In the genomic region with DNA sequence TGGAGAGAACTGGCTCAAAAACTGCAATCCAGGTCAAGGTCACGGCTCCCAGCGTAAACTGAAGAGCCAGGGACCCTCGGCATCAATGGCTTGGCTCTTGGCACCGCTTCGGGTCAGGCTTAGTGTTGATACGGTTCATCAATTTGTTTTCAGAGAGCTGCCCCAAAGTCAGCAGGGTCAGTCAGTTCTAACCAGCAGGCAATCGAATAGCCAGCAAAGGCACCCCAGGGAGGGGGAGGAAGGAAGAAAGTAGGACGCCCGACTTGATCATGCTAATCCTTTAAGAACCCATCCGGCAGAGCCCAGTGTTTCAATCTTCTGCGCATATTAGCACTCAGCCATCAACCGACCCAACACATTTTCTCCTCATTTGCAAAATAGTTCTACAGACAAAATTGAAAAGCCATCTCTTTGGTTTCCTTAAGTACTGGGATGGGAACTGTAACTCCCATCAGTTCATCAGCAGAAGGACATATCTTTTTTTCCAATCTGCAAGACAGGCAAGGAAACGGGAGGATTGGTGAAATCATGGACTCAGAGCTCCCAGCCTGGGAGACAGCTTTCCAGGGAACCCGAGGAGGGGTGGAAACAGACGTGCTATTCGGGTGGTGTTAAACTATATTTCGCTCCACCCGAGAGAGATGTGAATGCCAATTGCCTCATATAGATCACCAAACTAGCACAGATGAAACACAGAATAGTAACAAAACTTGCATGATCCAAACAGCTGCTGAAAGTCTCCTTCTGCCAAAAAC, we compare ENCODE assay signal across 26 cellular contexts. TPM values are rescaled to one million over a fixed set of nuclear protein-coding genes. Genes with fewer than 3 reads are reported as not detected.
A peak's percentile ranks its signal among the peaks of the same experiment; 100 is the strongest.
DNase-seq lines count a peak whose midpoint lies in the region; ATAC-seq and TF ChIP-seq lines count a peak whose summit lies in the region.
"Had no signal": no experiment of that assay in that cellular context is flagged by ENCODE, and none has a peak within 500 bp of the region (broad histone marks: within the 10 kb centered on the region; RNA-seq: fewer than 3 reads in every experiment).

No MANE protein-coding gene starts in this region.

- H2AK5ac ChIP-seq in IMR-90 (ENCODE audit: low read depth, low read length) (0 out of 2 replicates have a peak overlapping the region, but pooled peaks have one; percentile 56), neuronal stem cell (ENCODE audit: low read depth, low read length) (no peak overlapping the region)

- H3K4me3 Mint-ChIP-seq in Caco-2 (ENCODE audit: unreplicated experiment) (no peak overlapping the region), endodermal cell (no peak overlapping the region)
- no peak overlapping the region for H3K4me3 Mint-ChIP-seq in activated naive CD8-positive, alpha-beta T cell treated with anti-CD3 and anti-CD28 coated beads, Interleukin-2, amount 50 U/mL, for 24 hours
- H3K4me3 Mint-ChIP-seq in CD8-positive, alpha-beta T cell: no peak overlapping the region
- H3K4me3 Mint-ChIP-seq: activated naive CD4-positive, alpha-beta T cell treated with anti-CD3 and anti-CD28 coated beads, Interleukin-2, amount 10 ng/mL, durations not matched to agents 7 days and 5 days; activated T-cell treated with anti-CD3 and anti-CD28 coated beads, Interleukin-2, amount 50 U/mL, for 72 hours; central memory CD8-positive, alpha-beta T cell; T-helper 1 cell treated with Interleukin-12 subunit alpha and Interleukin-12 subunit beta and Interleukin-4 antibody, amounts not matched to agents 30 μg/mL and 1 μg/mL, for 36 hours had no signal

- peaks cover 20% of the 10 kb centered on the region for H3K36me3 Mint-ChIP-seq in Caco-2 (ENCODE audit: insufficient read depth, unreplicated experiment)
- no peaks in the 10 kb centered on the region for H3K36me3 Mint-ChIP-seq in endodermal cell (ENCODE audit: low read depth)
- no peaks in the 10 kb centered on the region for H3K36me3 Mint-ChIP-seq in activated naive CD8-positive, alpha-beta T cell treated with anti-CD3 and anti-CD28 coated beads, Interleukin-2, amount 50 U/mL, for 24 hours (ENCODE audit: low read depth)
- H3K36me3 Mint-ChIP-seq in CD8-positive, alpha-beta T cell: no peaks in the 10 kb centered on the region

- H3K4me1 ChIP-seq in Caco-2: peaks cover 14% of the 10 kb centered on the region
- H3K4me1 ChIP-seq in IMR-90 (ENCODE audit: control insufficient read depth, insufficient read depth, low read length): peaks cover 7% of the 10 kb centered on the region
- no peaks in the 10 kb centered on the region for H3K4me1 ChIP-seq in endodermal cell (ENCODE audit: control insufficient read depth, insufficient read depth, low read length)
- H3K4me1 ChIP-seq in neuronal stem cell (ENCODE audit: control insufficient read depth in 2 of 2, insufficient read depth in 1 of 2, low read depth in 1 of 2, low read length in 2 of 2): peaks cover 6% of the 10 kb centered on the region in 2 donors
- peaks cover 3% of the 10 kb centered on the region for H3K4me1 ChIP-seq in CD8-positive, alpha-beta T cell (ENCODE audit: insufficient read depth, low read length)
- H3K4me1 ChIP-seq: ascending aorta, upper lobe of right lung had no signal

- H2BK5ac ChIP-seq in IMR-90 (ENCODE audit: low read depth, low read length, poor library complexity, severe bottlenecking): no peak overlapping the region
- H2BK5ac ChIP-seq in neuronal stem cell (ENCODE audit: low read length): no peak overlapping the region

- no peak overlapping the region for H3K27ac ChIP-seq in IMR-90 (ENCODE audit: insufficient read depth, low read length)
- H3K27ac ChIP-seq in endodermal cell (ENCODE audit: low read depth, low read length): no peak overlapping the region
- H3K27ac ChIP-seq in neuronal stem cell (replicated peaks; ENCODE audit: low read length): no peak overlapping the region
- H3K27ac ChIP-seq in CD8-positive, alpha-beta T cell (ENCODE audit: low read depth, low read length): no peak overlapping the region
- H3K27ac ChIP-seq: ascending aorta, heart right ventricle, neutrophil, upper lobe of right lung had no signal

- no peaks in the 10 kb centered on the region for H3K9me1 ChIP-seq in IMR-90 (ENCODE audit: insufficient read depth, low read length)

- POLR2A ChIA-PET in Caco-2 (lab: Charles Lee) (interaction anchor here (0.6 kb wide), 1 partner anchor 14 kb away, joined by 3 read pairs; no protein-coding TSS in a partner anchor), IMR-90 (lab: Charles Lee; ENCODE audit: unreplicated experiment) (no interaction called here)
- POLR2A ChIA-PET in CD8-positive, alpha-beta T cell (lab: Charles Lee): no interaction called here

- H3K4me1 Mint-ChIP-seq in Caco-2 (ENCODE audit: low read depth, unreplicated experiment) (peaks cover 32% of the 10 kb centered on the region), endodermal cell (peaks cover 16% of the 10 kb centered on the region)
- peaks cover 7% of the 10 kb centered on the region for H3K4me1 Mint-ChIP-seq in activated naive CD8-positive, alpha-beta T cell treated with anti-CD3 and anti-CD28 coated beads, Interleukin-2, amount 50 U/mL, for 24 hours
- H3K4me1 Mint-ChIP-seq in CD8-positive, alpha-beta T cell (ENCODE audit: low read depth): peaks cover 3% of the 10 kb centered on the region
- H3K4me1 Mint-ChIP-seq: central memory CD8-positive, alpha-beta T cell had no signal

- dilution Hi-C loops in IMR-90 (cut with HindIII; ENCODE audit: low sequenced_read_pairs, unreplicated experiment): no loop called here

- H3K27me3 Mint-ChIP-seq in Caco-2 (ENCODE audit: insufficient read depth, unreplicated experiment) (no peaks in the 10 kb centered on the region), endodermal cell (ENCODE audit: insufficient read depth) (peaks cover 21% of the 10 kb centered on the region)
- no peaks in the 10 kb centered on the region for H3K27me3 Mint-ChIP-seq in activated naive CD8-positive, alpha-beta T cell treated with anti-CD3 and anti-CD28 coated beads, Interleukin-2, amount 50 U/mL, for 24 hours
- no peaks in the 10 kb centered on the region for H3K27me3 Mint-ChIP-seq in CD8-positive, alpha-beta T cell (ENCODE audit: low read depth)

- H3K14ac ChIP-seq in IMR-90 (replicated peaks; ENCODE audit: low read depth, low read length): peak overlapping the region; percentile 83; the same call in 1 of the 2 replicates
- H3K14ac ChIP-seq in neuronal stem cell (ENCODE audit: low read length): no peak overlapping the region

- H3K4ac ChIP-seq in IMR-90 (ENCODE audit: low read depth, low read length) (peak overlapping the region; percentile 68; the same call in 1 of the 2 replicates), neuronal stem cell (ENCODE audit: low read length) (no peak overlapping the region)

- ATAC-seq in IMR-90 (ENCODE audit: low read depth): no peak
- ATAC-seq in activated naive CD8-positive, alpha-beta T cell treated with anti-CD3 and anti-CD28 coated beads, Interleukin-2, amount 50 U/mL, for 24 hours: no peak
- ATAC-seq in CD8-positive, alpha-beta T cell: no peak
- ATAC-seq: activated T-cell treated with anti-CD3 and anti-CD28 coated beads, Interleukin-2, amount 50 U/mL, for 72 hours; heart right ventricle; upper lobe of right lung had no signal

- H2BK15ac ChIP-seq in IMR-90 (ENCODE audit: low read depth, low read length) (peak overlapping the region; percentile 78; the same call in 2 of the 3 replicates), neuronal stem cell (ENCODE audit: low read length) (no peak overlapping the region)

- H3K9me3 Mint-ChIP-seq in Caco-2 (ENCODE audit: unreplicated experiment) (no peaks in the 10 kb centered on the region), endodermal cell (no peaks in the 10 kb centered on the region)
- H3K9me3 Mint-ChIP-seq in activated naive CD8-positive, alpha-beta T cell treated with anti-CD3 and anti-CD28 coated beads, Interleukin-2, amount 50 U/mL, for 24 hours: no peaks in the 10 kb centered on the region
- H3K9me3 Mint-ChIP-seq in CD8-positive, alpha-beta T cell: no peaks in the 10 kb centered on the region
- H3K9me3 Mint-ChIP-seq: activated naive CD4-positive, alpha-beta T cell treated with anti-CD3 and anti-CD28 coated beads, Interleukin-2, amount 10 ng/mL, durations not matched to agents 7 days and 5 days; activated T-cell treated with anti-CD3 and anti-CD28 coated beads, Interleukin-2, amount 50 U/mL, for 72 hours; central memory CD8-positive, alpha-beta T cell; T-helper 1 cell treated with Interleukin-12 subunit alpha and Interleukin-12 subunit beta and Interleukin-4 antibody, amounts not matched to agents 30 μg/mL and 1 μg/mL, for 36 hours had no signal

- H2BK120ac ChIP-seq in IMR-90 (ENCODE audit: low read depth, low read length) (peak overlapping the region; percentile 26; the same call in 1 of the 2 replicates), neuronal stem cell (ENCODE audit: low read depth, low read length) (no peak overlapping the region)

- in situ Hi-C loops in IMR-90 (cut with MboI; ENCODE audit: low sequenced_read_pairs): no loop called here

- no peaks in the 10 kb centered on the region for H3K9me3 ChIP-seq in Caco-2
- no peaks in the 10 kb centered on the region for H3K9me3 ChIP-seq in IMR-90 (ENCODE audit: control insufficient read depth, insufficient read depth, low read length)
- H3K9me3 ChIP-seq in endodermal cell (ENCODE audit: control insufficient read depth, low read length): no peaks in the 10 kb centered on the region
- H3K9me3 ChIP-seq in neuronal stem cell (replicated peaks in 1 of 2; ENCODE audit: control insufficient read depth in 2 of 2, insufficient read depth in 1 of 2, low read depth in 1 of 2, low read length in 2 of 2): no peaks in the 10 kb centered on the region
- no peaks in the 10 kb centered on the region for H3K9me3 ChIP-seq in CD8-positive, alpha-beta T cell (ENCODE audit: low read length)
- H3K9me3 ChIP-seq: ascending aorta, heart right ventricle, neutrophil, upper lobe of right lung had no signal

- H3K4me2 ChIP-seq in IMR-90 (ENCODE audit: low read depth, low read length) (no peak overlapping the region), neuronal stem cell (ENCODE audit: insufficient read depth, low read length, poor library complexity, severe bottlenecking) (peak overlapping the region; percentile 11)

- H3K36me3 ChIP-seq in Caco-2 (ENCODE audit: control insufficient read depth, insufficient read depth, low read length) (no peaks in the 10 kb centered on the region), IMR-90 (ENCODE audit: control insufficient read depth, insufficient read depth, low read length) (no peaks in the 10 kb centered on the region), endodermal cell (ENCODE audit: control insufficient read depth, insufficient read depth, low read length) (no peaks in the 10 kb centered on the region), neuronal stem cell (replicated peaks in 1 of 2; ENCODE audit: control insufficient read depth in 2 of 2, insufficient read depth in 2 of 2, low read length in 2 of 2) (no peaks in the 10 kb centered on the region)
- H3K36me3 ChIP-seq in CD8-positive, alpha-beta T cell (ENCODE audit: insufficient read depth, low read length): no peaks in the 10 kb centered on the region
- H3K36me3 ChIP-seq: ascending aorta, heart right ventricle, neutrophil, upper lobe of right lung had no signal

- CTCF ChIA-PET in Caco-2 (lab: Charles Lee): no interaction called here
- CTCF ChIA-PET in IMR-90 (lab: Yijun Ruan, JAX): no interaction called here
- CTCF ChIA-PET in CD8-positive, alpha-beta T cell (lab: Charles Lee): no interaction called here

- H3K18ac ChIP-seq in IMR-90 (ENCODE audit: low read depth, low read length) (no peak overlapping the region), neuronal stem cell (ENCODE audit: low read length) (no peak overlapping the region)

- no peak for TF ChIP-seq CTCF in Caco-2 (IDR thresholded peaks at IDR 0.05; ENCODE audit: insufficient read depth in 1 of 2, low read depth in 1 of 2, low read length in 1 of 2, severe bottlenecking in 1 of 2, unreplicated experiment in 1 of 2)
- TF ChIP-seq CTCF in IMR-90 (conservative IDR thresholded peaks at IDR 0.05; ENCODE audit: low read depth, low read length): no peak
- TF ChIP-seq CTCF in endodermal cell (conservative IDR thresholded peaks at IDR 0.05): no peak
- no peak for TF ChIP-seq CTCF in CD8-positive, alpha-beta T cell (IDR thresholded peaks at IDR 0.05)

- H3K79me1 ChIP-seq in IMR-90 (ENCODE audit: low read depth in 1 of 2, low read length in 2 of 2): no peaks in the 10 kb centered on the region
- H3K79me1 ChIP-seq in neuronal stem cell (ENCODE audit: low read depth, low read length): peaks cover 1% of the 10 kb centered on the region

- peak overlapping the region; percentile 9 for H2AFZ ChIP-seq in IMR-90 (replicated peaks; ENCODE audit: low read length, poor library complexity)
- H2AFZ ChIP-seq in neuronal stem cell (ENCODE audit: low read length): no peak overlapping the region

- no peak overlapping the region for H3K4me3 ChIP-seq in Caco-2 (ENCODE audit: low read depth, low read length)
- no peak overlapping the region for H3K4me3 ChIP-seq in IMR-90 (ENCODE audit: insufficient read depth, low read depth, low read length)
- H3K4me3 ChIP-seq in endodermal cell (ENCODE audit: low read length): no peak overlapping the region
- H3K4me3 ChIP-seq in neuronal stem cell (ENCODE audit: low read length in 2 of 2): no peak overlapping the region
- H3K4me3 ChIP-seq in CD8-positive, alpha-beta T cell (ENCODE audit: low read depth, low read length): no peak overlapping the region
- H3K4me3 ChIP-seq: ascending aorta, heart right ventricle, upper lobe of right lung had no signal

- no peaks in the 10 kb centered on the region for H4K20me1 ChIP-seq in IMR-90 (ENCODE audit: insufficient read depth, low read length)

- H3K23ac ChIP-seq in IMR-90 (ENCODE audit: low read depth, low read length): peak overlapping the region; percentile 39; the same call in 1 of the 2 replicates
- H3K23ac ChIP-seq in neuronal stem cell (ENCODE audit: low read depth, low read length, poor library complexity): no peak overlapping the region

- H4K5ac ChIP-seq in IMR-90 (ENCODE audit: low read depth, low read length): no peak overlapping the region

- peak overlapping the region; percentile 50 for H2BK20ac ChIP-seq in IMR-90 (ENCODE audit: low read depth, low read length)

- no peak for TF ChIP-seq POLR2A in IMR-90 (IDR thresholded peaks at IDR 0.05; ENCODE audit: low read depth, low read length)

- H4K8ac ChIP-seq in IMR-90 (ENCODE audit: low read depth in 2 of 2, low read length in 2 of 2) (peak overlapping the region in 1 of 2 experiments; percentile 37; a peak in 1 of 4 replicates), neuronal stem cell (ENCODE audit: low read depth, low read length) (no peak overlapping the region)

- H3K9ac ChIP-seq in IMR-90 (ENCODE audit: low read depth, low read length) (no peak overlapping the region), endodermal cell (ENCODE audit: extremely low read depth, low read length, poor library complexity, severe bottlenecking) (no peak overlapping the region), neuronal stem cell (ENCODE audit: low read depth, low read length, poor library complexity) (no peak overlapping the region)

- no peak overlapping the region for H2BK12ac ChIP-seq in neuronal stem cell (ENCODE audit: low read length)

- H2AK9ac ChIP-seq in IMR-90 (replicated peaks; ENCODE audit: low read depth, low read length, poor library complexity): no peak overlapping the region

- H3K56ac ChIP-seq in IMR-90 (ENCODE audit: extremely low read depth, insufficient read depth, low read length): no peak overlapping the region

- intact Hi-C loops in Caco-2 (cut with micrococcal nuclease; ENCODE audit: unreplicated experiment): no loop called here
- intact Hi-C loops in IMR-90 (cut with micrococcal nuclease): no loop called here
- intact Hi-C loops in CD8-positive, alpha-beta T cell (cut with DNase I, micrococcal nuclease): no loop called here

- H3K27me3 ChIP-seq in Caco-2 (replicated peaks; ENCODE audit: control insufficient read depth, insufficient read depth, low read length) (no peaks in the 10 kb centered on the region), IMR-90 (ENCODE audit: control insufficient read depth, insufficient read depth, low read length) (no peaks in the 10 kb centered on the region), endodermal cell (ENCODE audit: control insufficient read depth, insufficient read depth, low read length, poor library complexity, severe bottlenecking) (peaks cover 6% of the 10 kb centered on the region), neuronal stem cell (ENCODE audit: control insufficient read depth in 3 of 3, insufficient read depth in 3 of 3, low read depth in 1 of 3, low read length in 3 of 3) (peaks cover 0 to 24% (median 11%) of the 10 kb centered on the region in 3 experiments)
- H3K27me3 ChIP-seq in CD8-positive, alpha-beta T cell (ENCODE audit: insufficient read depth, low read length): no peaks in the 10 kb centered on the region
- H3K27me3 ChIP-seq: ascending aorta, upper lobe of right lung had no signal

- H4K91ac ChIP-seq in IMR-90 (ENCODE audit: insufficient read depth, low read depth, low read length) (no peak overlapping the region), neuronal stem cell (ENCODE audit: low read depth, low read length, poor library complexity) (no peak overlapping the region)

- H3K27ac Mint-ChIP-seq in Caco-2 (ENCODE audit: unreplicated experiment) (peak overlapping the region; percentile 54), endodermal cell (no peak overlapping the region)
- H3K27ac Mint-ChIP-seq in activated naive CD8-positive, alpha-beta T cell treated with anti-CD3 and anti-CD28 coated beads, Interleukin-2, amount 50 U/mL, for 24 hours: no peak overlapping the region
- H3K27ac Mint-ChIP-seq in CD8-positive, alpha-beta T cell: no peak overlapping the region
- H3K27ac Mint-ChIP-seq: activated naive CD4-positive, alpha-beta T cell treated with anti-CD3 and anti-CD28 coated beads, Interleukin-2, amount 10 ng/mL, durations not matched to agents 7 days and 5 days; activated T-cell treated with anti-CD3 and anti-CD28 coated beads, Interleukin-2, amount 50 U/mL, for 72 hours; T-helper 1 cell treated with Interleukin-12 subunit alpha and Interleukin-12 subunit beta and Interleukin-4 antibody, amounts not matched to agents 30 μg/mL and 1 μg/mL, for 36 hours had no signal

- 47% methylated on average over 7 of the region's 18 CpGs; no CpG with 5 or more reads in 1 of the 2 experiments for WGBS in IMR-90 (ENCODE audit: extremely low coverage in 2 of 2, insufficient read length in 1 of 2), 2 experiments
- 16 to 30% methylated on average over 12 to 18 of the region's 18 CpGs for WGBS in endodermal cell (ENCODE audit: insufficient coverage in 1 of 2, insufficient read length in 1 of 2), 2 experiments
- no CpG with 5 or more reads among the region's 18 CpGs for WGBS in neuronal stem cell (ENCODE audit: extremely low coverage in 2 of 2, insufficient read length in 2 of 2, insufficient replicate concordance in 1 of 2), 2 donors

- DNase-seq in Caco-2: no peak
- no peak for DNase-seq in IMR-90
- peak; percentile 83 for DNase-seq in endodermal cell
- no peak for DNase-seq in neuronal stem cell (ENCODE audit: low spot score)
- no peak for DNase-seq in activated naive CD8-positive, alpha-beta T cell treated with anti-CD3 and anti-CD28 coated beads, Interleukin-2, amount 50 U/mL, for 24 hours
- DNase-seq in NCI-H2081 treated with DMSO at 0.1 percent for 48 hours (lab: John Stamatoyannopoulos, UW): no peak
- DNase-seq in CD8-positive, alpha-beta T cell: no peak
- DNase-seq in NCI-H2081 (lab: John Stamatoyannopoulos, UW): no peak
- DNase-seq: activated CD4-positive, alpha-beta T cell treated with anti-CD3 and anti-CD28 coated beads for 48 hours; activated naive CD4-positive, alpha-beta T cell treated with anti-CD3 and anti-CD28 coated beads, Interleukin-2, amount 10 ng/mL, durations not matched to agents 7 days and 5 days; activated T-cell treated with anti-CD3 and anti-CD28 coated beads, Interleukin-2, amount 50 U/mL, for 72 hours; C1 segment of cervical spinal cord; foreskin fibroblast; HCEC 1CT; heart right ventricle; islet precursor cell; KBM-7; MM.1S; NCI-H1436; NCI-H69; SHP77; upper lobe of right lung had no signal

- no TSS peak for BruUV-seq in Caco-2 (replicated peaks; lab: Mats Ljungman, UMichigan)
- BruUV-seq in IMR-90 (replicated peaks; lab: Mats Ljungman, UMichigan): no TSS peak

- TF ChIP-seq RAD21 in IMR-90 (IDR thresholded peaks at IDR 0.05; ENCODE audit: low read length): no peak

RNA-seq across cellular contexts. Expression of a gene that starts 40.7 kb away (rescaled TPM):
- total RNA-seq in Caco-2 (2022) (27.2 and 29.5 TPM in 2 replicates), IMR-90 (2012; rRNA removed) (4.7 and 5.7 TPM in 2 replicates), endodermal cell (10 to 100 TPM in 1 of 2 donors, 1 to 10 TPM in 1; 9.9 to 16.7 TPM)
- polyA plus RNA-seq in IMR-90 (2012; rRNA removed): 4.4 and 4.7 TPM in 2 replicates
- 2.2 and 5.2 TPM in 2 replicates for polyA plus RNA-seq in IMR-90 (2012; cell fraction: cytosol; rRNA removed)
- 3.2 and 7.3 TPM in 2 replicates for polyA plus RNA-seq in IMR-90 (2012; cell fraction: nucleus; rRNA removed; ENCODE audit: low replicate concordance)
- 4.5 TPM for polyA plus RNA-seq in endodermal cell (2013, experiment 1 of 2)
- 4.3 TPM for polyA plus RNA-seq in endodermal cell (2013, experiment 2 of 2)
- 2.2 TPM for polyA plus RNA-seq in neuronal stem cell (2013, experiment 1 of 2)
- polyA plus RNA-seq in neuronal stem cell (2013, experiment 2 of 2): 1.9 TPM
- under 1 TPM; 0.24 to 0.47 TPM for total RNA-seq in CD8-positive, alpha-beta T cell
